1 cellular context compared by ENCODE assay signal in genomic region chr10:98433881-98434732, GRCh38.
TF ChIP-seq lines count a peak whose summit lies in the region.

No MANE protein-coding gene starts in this region.

TF ChIP-seq in SK-N-SH, 30 proteins besides CTCF, POLR2A, EP300 and RAD21 (continued from another document):
- TF ChIP-seq REST (IDR thresholded peaks at IDR 0.05; ENCODE audit: low read depth, low read length) = no peak
- no peak for TF ChIP-seq MXI1 (IDR thresholded peaks at IDR 0.05; ENCODE audit: low read depth, low read length)
- no peak for TF ChIP-seq FOXM1 (IDR thresholded peaks at IDR 0.05; ENCODE audit: low read depth)
- TF ChIP-seq, protein P1, sequence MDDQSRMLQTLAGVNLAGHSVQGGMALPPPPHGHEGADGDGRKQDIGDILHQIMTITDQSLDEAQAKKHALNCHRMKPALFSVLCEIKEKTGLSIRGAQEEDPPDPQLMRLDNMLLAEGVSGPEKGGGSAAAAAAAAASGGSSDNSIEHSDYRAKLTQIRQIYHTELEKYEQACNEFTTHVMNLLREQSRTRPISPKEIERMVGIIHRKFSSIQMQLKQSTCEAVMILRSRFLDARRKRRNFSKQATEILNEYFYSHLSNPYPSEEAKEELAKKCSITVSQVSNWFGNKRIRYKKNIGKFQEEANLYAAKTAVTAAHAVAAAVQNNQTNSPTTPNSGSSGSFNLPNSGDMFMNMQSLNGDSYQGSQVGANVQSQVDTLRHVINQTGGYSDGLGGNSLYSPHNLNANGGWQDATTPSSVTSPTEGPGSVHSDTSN (IDR thresholded peaks at IDR 0.05) = no peak
- TF ChIP-seq, protein P2, sequence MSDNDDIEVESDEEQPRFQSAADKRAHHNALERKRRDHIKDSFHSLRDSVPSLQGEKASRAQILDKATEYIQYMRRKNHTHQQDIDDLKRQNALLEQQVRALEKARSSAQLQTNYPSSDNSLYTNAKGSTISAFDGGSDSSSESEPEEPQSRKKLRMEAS (IDR thresholded peaks at IDR 0.05; ENCODE audit: low read depth) = no peak
- no peak for TF ChIP-seq RXRA (IDR thresholded peaks at IDR 0.05; ENCODE audit: borderline replicate concordance, low read depth)
TF ChIP-seq in SK-N-SH: peak in this region for 0.
